9 cellular contexts compared by ENCODE assay signal in the genomic region with DNA sequence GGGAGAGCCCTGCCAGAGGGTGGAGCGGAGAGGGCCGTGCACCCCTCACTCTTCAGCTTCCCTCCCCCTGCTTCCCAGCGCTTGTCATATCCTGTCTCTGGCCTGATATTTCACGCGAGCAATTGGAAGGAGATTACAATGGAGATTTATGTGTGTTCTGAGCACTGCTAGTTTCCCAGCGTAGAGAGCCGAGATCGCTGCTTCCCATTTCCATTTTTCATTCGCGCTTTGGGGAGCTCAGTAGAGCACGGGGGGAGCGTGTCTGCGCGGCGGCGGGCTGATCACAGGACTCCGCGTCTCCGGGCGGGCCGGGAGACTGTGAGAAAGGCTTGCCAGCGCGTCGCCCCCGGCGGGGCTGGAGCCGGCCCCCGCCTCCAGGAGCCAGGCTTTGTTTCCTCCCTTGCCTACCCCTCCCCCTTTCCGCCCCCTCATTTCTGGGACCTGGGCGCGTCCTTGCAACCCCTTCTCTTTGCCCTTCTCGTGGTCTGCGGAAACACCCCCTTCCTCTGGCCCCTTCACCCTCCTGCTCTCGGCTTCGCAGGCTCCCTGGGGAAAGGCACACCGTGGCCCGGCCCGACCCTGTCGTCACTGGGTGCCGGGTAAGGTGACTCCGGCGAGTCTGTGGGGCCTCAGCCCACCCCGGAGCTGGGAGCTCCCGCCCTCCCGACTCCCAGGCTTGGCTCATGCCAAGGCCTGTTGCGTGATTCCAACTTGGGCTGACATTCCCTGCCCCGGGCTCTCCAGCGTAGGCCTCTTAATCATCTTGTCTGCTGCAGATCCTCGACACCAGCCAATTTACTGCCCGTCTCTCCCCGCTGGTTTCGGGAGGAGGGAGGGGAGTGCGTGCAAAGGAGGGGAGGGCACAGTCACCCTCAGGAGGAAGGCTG. TPM values are rescaled to one million over a fixed set of nuclear protein-coding genes. Genes with fewer than 3 reads are reported as not detected.
A peak's percentile ranks its signal among the peaks of the same experiment; 100 is the strongest.
DNase-seq lines count a peak whose midpoint lies in the region; ATAC-seq and TF ChIP-seq lines count a peak whose summit lies in the region.
"Had no signal": no experiment of that assay in that cellular context is flagged by ENCODE, and none has a peak within 500 bp of the region (broad histone marks: within the 10 kb centered on the region; RNA-seq: fewer than 3 reads in every experiment).

No MANE protein-coding gene starts in this region.

- H3K4me3 ChIP-seq in left ventricle myocardium inferior = peak overlapping the region; percentile 62

- CTCF ChIA-PET in activated CD8-positive, alpha-beta T cell treated with anti-CD3 and anti-CD28 coated beads, Interleukin-2, amount 10 ng/mL, durations not matched to agents 7 days and 5 days (lab: Charles Lee) = interaction anchor here (2.4 to 2.5 kb wide), 2 partner anchors 9 to 15 kb away, joined by 9 to 16 read pairs; no protein-coding TSS in a partner anchor

- no peaks in the 10 kb centered on the region for H3K36me3 ChIP-seq in left ventricle myocardium inferior

- no peak overlapping the region for H3K27ac ChIP-seq in left ventricle myocardium inferior (replicated peaks)

- peaks cover 69% of the 10 kb centered on the region for H3K27me3 Mint-ChIP-seq in activated CD8-positive, alpha-beta T cell treated with anti-CD3 and anti-CD28 coated beads, Interleukin-2, amount 10 ng/mL, durations not matched to agents 7 days and 5 days (ENCODE audit: low read depth)

- no peak overlapping the region for H3K27ac Mint-ChIP-seq in activated CD8-positive, alpha-beta T cell treated with anti-CD3 and anti-CD28 coated beads, Interleukin-2, amount 10 ng/mL, durations not matched to agents 7 days and 5 days
- H3K27ac Mint-ChIP-seq in stimulated activated effector memory CD8-positive, alpha-beta T cell treated with anti-CD3 and anti-CD28 coated beads, Interleukin-12 subunit alpha, Interleukin-12 subunit beta, amount 100 ng/mL, for 72 hours = no peak overlapping the region

- peaks cover 71% of the 10 kb centered on the region for H3K4me1 ChIP-seq in left ventricle myocardium inferior

- intact Hi-C loops in left ventricle myocardium inferior (cut with micrococcal nuclease) (no loop called here), left colon (cut with DNase I, micrococcal nuclease) (no loop called here)

- H3K9me3 Mint-ChIP-seq in activated CD8-positive, alpha-beta T cell treated with anti-CD3 and anti-CD28 coated beads, Interleukin-2, amount 10 ng/mL, durations not matched to agents 7 days and 5 days (ENCODE audit: insufficient read depth) = no peaks in the 10 kb centered on the region
- no peaks in the 10 kb centered on the region for H3K9me3 Mint-ChIP-seq in stimulated activated effector memory CD8-positive, alpha-beta T cell treated with anti-CD3 and anti-CD28 coated beads, Interleukin-12 subunit alpha, Interleukin-12 subunit beta, amount 100 ng/mL, for 72 hours

- no peaks in the 10 kb centered on the region for H3K9me3 ChIP-seq in left ventricle myocardium inferior (replicated peaks)

- TF ChIP-seq CTCF in left ventricle myocardium inferior (IDR thresholded peaks at IDR 0.05; ENCODE audit: borderline replicate concordance) = no peak

- H3K4me3 Mint-ChIP-seq in activated CD8-positive, alpha-beta T cell treated with anti-CD3 and anti-CD28 coated beads, Interleukin-2, amount 10 ng/mL, durations not matched to agents 7 days and 5 days = peak overlapping the region; percentile 50
- peak overlapping the region; percentile 72 for H3K4me3 Mint-ChIP-seq in stimulated activated effector memory CD8-positive, alpha-beta T cell treated with anti-CD3 and anti-CD28 coated beads, Interleukin-12 subunit alpha, Interleukin-12 subunit beta, amount 100 ng/mL, for 72 hours

- POLR2A ChIA-PET in activated CD8-positive, alpha-beta T cell treated with anti-CD3 and anti-CD28 coated beads, Interleukin-2, amount 10 ng/mL, durations not matched to agents 7 days and 5 days (lab: Charles Lee) = interaction anchor here (1.3 kb wide), 1 partner anchor 9 kb away, joined by 3 read pairs; no protein-coding TSS in a partner anchor

- no peaks in the 10 kb centered on the region for H3K36me3 Mint-ChIP-seq in activated CD8-positive, alpha-beta T cell treated with anti-CD3 and anti-CD28 coated beads, Interleukin-2, amount 10 ng/mL, durations not matched to agents 7 days and 5 days (ENCODE audit: low read depth)
- H3K36me3 Mint-ChIP-seq in stimulated activated effector memory CD8-positive, alpha-beta T cell treated with anti-CD3 and anti-CD28 coated beads, Interleukin-12 subunit alpha, Interleukin-12 subunit beta, amount 100 ng/mL, for 72 hours = peaks cover under 1% of the 10 kb centered on the region

- peaks cover 100% of the 10 kb centered on the region for H3K27me3 ChIP-seq in left ventricle myocardium inferior (ENCODE audit: low read depth)

- no peak for ATAC-seq in activated CD8-positive, alpha-beta T cell treated with anti-CD3 and anti-CD28 coated beads, Interleukin-2, amount 10 ng/mL, durations not matched to agents 7 days and 5 days
- no peak for ATAC-seq in stimulated activated effector memory CD8-positive, alpha-beta T cell treated with anti-CD3 and anti-CD28 coated beads, Interleukin-12 subunit alpha, Interleukin-12 subunit beta, amount 100 ng/mL, for 72 hours
- ATAC-seq in GM19397 (IDR thresholded peaks at IDR 0.05; ENCODE audit: unreplicated experiment) = no peak
- ATAC-seq in left colon = no peak

- H3K4me1 Mint-ChIP-seq in activated CD8-positive, alpha-beta T cell treated with anti-CD3 and anti-CD28 coated beads, Interleukin-2, amount 10 ng/mL, durations not matched to agents 7 days and 5 days (ENCODE audit: low read depth) = peaks cover 55% of the 10 kb centered on the region
- peaks cover 56% of the 10 kb centered on the region for H3K4me1 Mint-ChIP-seq in stimulated activated effector memory CD8-positive, alpha-beta T cell treated with anti-CD3 and anti-CD28 coated beads, Interleukin-12 subunit alpha, Interleukin-12 subunit beta, amount 100 ng/mL, for 72 hours

- DNase-seq in DMS53 (lab: John Stamatoyannopoulos, UW) = peak; percentile 59
- peak; percentile 71 for DNase-seq in HuH-7.5 (ENCODE audit: low spot score)
- DNase-seq in activated CD8-positive, alpha-beta T cell treated with anti-CD3 and anti-CD28 coated beads, Interleukin-2, amount 10 ng/mL, durations not matched to agents 7 days and 5 days = no peak
- no peak for DNase-seq in left ventricle myocardium inferior
- no peak for DNase-seq in stimulated activated effector memory CD8-positive, alpha-beta T cell treated with anti-CD3 and anti-CD28 coated beads, Interleukin-12 subunit alpha, Interleukin-12 subunit beta, amount 100 ng/mL, for 72 hours (ENCODE audit: low spot score in 2 of 2)
- no peak for DNase-seq in left colon
- no peak for DNase-seq in NCI-H2029 treated with DMSO at 0.1 percent for 48 hours (lab: John Stamatoyannopoulos, UW)

RNA-seq across cellular contexts. Expression of a gene that starts 5.8 kb away (rescaled TPM):
- total RNA-seq in activated CD8-positive, alpha-beta T cell treated with anti-CD3 and anti-CD28 coated beads, Interleukin-2, amount 10 ng/mL, durations not matched to agents 7 days and 5 days = not detected
- total RNA-seq in left ventricle myocardium inferior (not detected), left colon (under 1 TPM in 1 of 2 donors, not detected in 1; 0.11 TPM)
- total RNA-seq: activated CD8-positive, alpha-beta memory T cell treated with anti-CD3 and anti-CD28 coated beads for 36 hours had no signal

RNA-seq across cellular contexts. Expression of a gene that starts 11.6 kb away (rescaled TPM):
- not detected for total RNA-seq in activated CD8-positive, alpha-beta T cell treated with anti-CD3 and anti-CD28 coated beads, Interleukin-2, amount 10 ng/mL, durations not matched to agents 7 days and 5 days
- total RNA-seq in left ventricle myocardium inferior = not detected
- under 1 TPM in 1 of 2 donors, not detected in 1; 0.17 TPM for total RNA-seq in left colon
- total RNA-seq: activated CD8-positive, alpha-beta memory T cell treated with anti-CD3 and anti-CD28 coated beads for 36 hours had no signal

Comparison
In these comparisons a context has a peak if more than half of its experiments do, and no peak if none do; other contexts are left out.
1. DNase-seq: peak in DMS53 (single experiment) and HuH-7.5 (single experiment); none in activated CD8-positive, alpha-beta T cell treated with anti-CD3 and anti-CD28 coated beads, Interleukin-2, amount 10 ng/mL, durations not matched to agents 7 days and 5 days (single experiment), left ventricle myocardium inferior (single experiment), stimulated activated effector memory CD8-positive, alpha-beta T cell treated with anti-CD3 and anti-CD28 coated beads, Interleukin-12 subunit alpha, Interleukin-12 subunit beta, amount 100 ng/mL, for 72 hours (0 of 2), left colon (0 of 2) and NCI-H2029 treated with DMSO at 0.1 percent for 48 hours (single experiment).